ENCODE assay signal across 14 cellular contexts in the genomic region with DNA sequence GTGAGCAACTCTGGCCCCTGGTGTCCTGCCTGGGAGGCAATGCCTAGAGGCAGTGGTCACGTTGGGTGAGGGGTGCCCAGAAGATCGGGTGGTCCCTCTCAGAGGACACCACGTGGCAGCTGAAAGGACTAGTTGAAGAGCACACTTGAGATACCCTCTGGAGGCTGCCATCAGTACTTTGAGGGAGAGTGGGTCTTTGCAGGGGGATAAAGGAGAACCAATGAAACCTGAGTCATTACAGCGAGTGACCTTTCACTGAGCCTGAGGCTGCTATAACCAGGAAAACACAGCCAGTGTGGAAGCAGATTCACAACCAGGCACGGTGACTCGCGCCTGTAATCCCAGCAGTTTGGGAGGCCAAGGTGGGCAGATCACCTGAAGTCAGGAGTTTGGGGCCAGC. TPM values are rescaled to one million over a fixed set of nuclear protein-coding genes. Genes with fewer than 3 reads are reported as not detected.
"Had no signal": no experiment of that assay in that cellular context is flagged by ENCODE, and none has a peak within 500 bp of the region (broad histone marks: within the 10 kb centered on the region; RNA-seq: fewer than 3 reads in every experiment).

No MANE protein-coding gene starts in this region.

- H3K27me3 Mint-ChIP-seq: activated CD4-positive, alpha-beta T cell treated with anti-CD3 and anti-CD28 coated beads, Interleukin-2, amount 10 ng/mL, durations not matched to agents 24 days and 14 days had no signal

- H2AFZ ChIP-seq: parathyroid adenoma had no signal

- FAIRE-seq: astrocyte, colon, frontal cortex, islet of Langerhans, small intestine had no signal

- H3K9me3 Mint-ChIP-seq: activated CD4-positive, alpha-beta T cell treated with anti-CD3 and anti-CD28 coated beads, Interleukin-2, amount 10 ng/mL, durations not matched to agents 24 days and 14 days; activated T-helper 1 cell treated with anti-CD3 and anti-CD28 coated beads, Interleukin-12 subunit alpha, Interleukin-12 subunit beta, Interleukin-2, Interleukin-4 antibody, amounts not matched to agents 30 ng/mL and 10 ng/mL and 1 ng/mL, durations not matched to agents 14 hours and 24 hours and 36 hours; nephron progenitor cell had no signal

- H3K27me3 ChIP-seq: cardiac muscle cell, heart left ventricle had no signal

- H3K9me3 ChIP-seq: heart left ventricle, tibial nerve had no signal

- H3K9ac ChIP-seq: parathyroid adenoma had no signal

- H3K27ac Mint-ChIP-seq: activated CD4-positive, alpha-beta T cell treated with anti-CD3 and anti-CD28 coated beads, Interleukin-2, amount 10 ng/mL, durations not matched to agents 24 days and 14 days; nephron progenitor cell had no signal

- H3K27ac ChIP-seq: cardiac muscle cell, parathyroid adenoma, tibial nerve had no signal

- H3K79me2 ChIP-seq: parathyroid adenoma had no signal

- ATAC-seq: heart left ventricle had no signal

- H3K36me3 ChIP-seq: cardiac muscle cell, heart left ventricle, tibial nerve had no signal

- DNase-seq: activated CD4-positive, alpha-beta T cell treated with anti-CD3 and anti-CD28 coated beads, Interleukin-2, amount 10 ng/mL, durations not matched to agents 24 days and 14 days; activated naive CD4-positive, alpha-beta T cell; heart left ventricle; nephron progenitor cell; small intestine; SW 1271 had no signal

- H3K4me3 Mint-ChIP-seq: activated CD4-positive, alpha-beta T cell treated with anti-CD3 and anti-CD28 coated beads, Interleukin-2, amount 10 ng/mL, durations not matched to agents 24 days and 14 days; activated T-helper 1 cell treated with anti-CD3 and anti-CD28 coated beads, Interleukin-12 subunit alpha, Interleukin-12 subunit beta, Interleukin-2, Interleukin-4 antibody, amounts not matched to agents 30 ng/mL and 10 ng/mL and 1 ng/mL, durations not matched to agents 14 hours and 24 hours and 36 hours; nephron progenitor cell had no signal

- H3K4me3 ChIP-seq: cardiac muscle cell, heart left ventricle, tibial nerve had no signal

RNA-seq across cellular contexts. Expression of gene CA4, which starts 18.9 kb away (rescaled TPM):
- total RNA-seq: activated CD4-positive, alpha-beta T cell treated with anti-CD3 and anti-CD28 coated beads, Interleukin-2, amount 10 ng/mL, durations not matched to agents 24 days and 14 days; activated T-helper 1 cell treated with anti-CD3 and anti-CD28 coated beads, Interleukin-12 subunit alpha, Interleukin-12 subunit beta, Interleukin-2, Interleukin-4 antibody, amounts not matched to agents 30 ng/mL and 10 ng/mL and 1 ng/mL, durations not matched to agents 14 hours and 24 hours and 36 hours; astrocyte had no signal
